ENCODE assay signal across 24 cellular contexts in genomic region chr18:58370096-58370495, GRCh38.
"Had no signal": no experiment of that assay in that cellular context is flagged by ENCODE, and none has a peak within 500 bp of the region (broad histone marks: within the 10 kb centered on the region; RNA-seq: fewer than 3 reads in every experiment).

No MANE protein-coding gene starts in this region.

- H3K36me3 Mint-ChIP-seq: natural killer cell treated with Interleukin-12 subunit alpha and Interleukin-12 subunit beta and Interleukin-15 and Interleukin-18, amount 100 ng/mL, for 72 hours had no signal

- H3K9me3 ChIP-seq: ovary, psoas muscle, thyroid gland, vagina had no signal

- H3K4me1 Mint-ChIP-seq: memory B cell; naive B cell; stimulated activated naive CD8-positive, alpha-beta T cell treated with anti-CD3 and anti-CD28 coated beads, Interleukin-15, amount 100 ng/mL, for 72 hours had no signal

- H3K27ac Mint-ChIP-seq: memory B cell; naive B cell; natural killer cell treated with Interleukin-12 subunit alpha and Interleukin-12 subunit beta and Interleukin-15 and Interleukin-18, amount 100 ng/mL, for 72 hours had no signal

- H3K4me1 ChIP-seq: psoas muscle, vagina had no signal

- ATAC-seq: left lobe of liver, psoas muscle had no signal

- DNase-seq: effector memory CD4-positive, alpha-beta T cell; erythroblast; head of caudate nucleus; naive B cell; occipital lobe; ovary; psoas muscle; right cardiac atrium; stimulated activated CD4-positive, alpha-beta T cell treated with anti-CD3 and anti-CD28 coated beads, Interleukin-15, amount 100 ng/mL, for 24 hours; stimulated activated CD4-positive, alpha-beta T cell treated with anti-CD3 and anti-CD28 coated beads, Interleukin-2, amount 100 ng/mL, for 48 hours; stimulated activated CD8-positive, alpha-beta memory T cell treated with anti-CD3 and anti-CD28 coated beads, Interleukin-4, amount 100 ng/mL, for 48 hours; stimulated activated naive CD4-positive, alpha-beta T cell; stimulated activated naive CD8-positive, alpha-beta T cell treated with anti-CD3 and anti-CD28 coated beads, Interleukin-15, amount 100 ng/mL, for 72 hours; thyroid gland; trophoblast cell had no signal

- H3K36me3 ChIP-seq: ovary, vagina had no signal

- H3K4me3 Mint-ChIP-seq: memory B cell; naive B cell; natural killer cell treated with Interleukin-12 subunit alpha and Interleukin-12 subunit beta and Interleukin-15 and Interleukin-18, amount 100 ng/mL, for 72 hours; stimulated activated naive CD8-positive, alpha-beta T cell treated with anti-CD3 and anti-CD28 coated beads, Interleukin-15, amount 100 ng/mL, for 72 hours had no signal

- H3K27me3 ChIP-seq: ovary, thyroid gland, vagina had no signal

- H3K27me3 Mint-ChIP-seq: memory B cell; naive B cell; natural killer cell treated with Interleukin-12 subunit alpha and Interleukin-12 subunit beta and Interleukin-15 and Interleukin-18, amount 100 ng/mL, for 72 hours; stimulated activated naive CD8-positive, alpha-beta T cell treated with anti-CD3 and anti-CD28 coated beads, Interleukin-15, amount 100 ng/mL, for 72 hours had no signal

- FAIRE-seq: frontal cortex, keratinocyte, small intestine had no signal

- H3K4me3 ChIP-seq: coronary artery, lung, ovary, psoas muscle, thyroid gland, vagina had no signal

- H3K27ac ChIP-seq: coronary artery, ovary, psoas muscle, thyroid gland, vagina had no signal

- H3K9me3 Mint-ChIP-seq: memory B cell; natural killer cell treated with Interleukin-12 subunit alpha and Interleukin-12 subunit beta and Interleukin-15 and Interleukin-18, amount 100 ng/mL, for 72 hours; stimulated activated naive CD8-positive, alpha-beta T cell treated with anti-CD3 and anti-CD28 coated beads, Interleukin-15, amount 100 ng/mL, for 72 hours had no signal
